Comparison of ENCODE assay signal across 19 cellular contexts in genomic region chr9:110604101-110604710, GRCh38. TPM values are rescaled to one million over a fixed set of nuclear protein-coding genes. Genes with fewer than 3 reads are reported as not detected.
DNase-seq lines count a peak whose midpoint lies in the region; FAIRE-seq and TF ChIP-seq lines count a peak whose summit lies in the region.
"Had no signal": no experiment of that assay in that cellular context is flagged by ENCODE, and none has a peak within 500 bp of the region (broad histone marks: within the 10 kb centered on the region; RNA-seq: fewer than 3 reads in every experiment).

No MANE protein-coding gene starts in this region.

- H2AK5ac ChIP-seq in H9 (ENCODE audit: insufficient read length, low read length) = no peak overlapping the region
- no peak overlapping the region for H2AK5ac ChIP-seq in trophoblast cell (ENCODE audit: low read length)

- H3K79me1 ChIP-seq in H9 (ENCODE audit: insufficient read depth, low read depth, low read length, poor library complexity, severe bottlenecking) (no peaks in the 10 kb centered on the region), trophoblast cell (ENCODE audit: low read length) (no peaks in the 10 kb centered on the region)

- H3K4me1 ChIP-seq in H9 (ENCODE audit: insufficient read depth, low read length) = peaks cover 6% of the 10 kb centered on the region
- peaks cover 6% of the 10 kb centered on the region for H3K4me1 ChIP-seq in OCI-LY3 (ENCODE audit: low read length)
- H3K4me1 ChIP-seq in trophoblast cell (ENCODE audit: control insufficient read depth in 1 of 2, insufficient read depth in 2 of 2, low read length in 2 of 2) = peaks cover 7 to 11% of the 10 kb centered on the region in 2 experiments
- H3K4me1 ChIP-seq: prostate gland had no signal

- H2BK5ac ChIP-seq in H9 (ENCODE audit: insufficient read length, low read length) (no peak overlapping the region), trophoblast cell (ENCODE audit: low read depth, low read length, poor library complexity) (no peak overlapping the region)

- H4K8ac ChIP-seq in H9 (replicated peaks; ENCODE audit: insufficient read length, low read depth, low read length) (no peak overlapping the region), trophoblast cell (ENCODE audit: low read depth, low read length) (no peak overlapping the region)

- H2AFZ ChIP-seq in H9 (ENCODE audit: low read length) (no peak overlapping the region), OCI-LY3 (ENCODE audit: low read depth, low read length) (peak overlapping the region; percentile 69), trophoblast cell (ENCODE audit: insufficient read depth, low read length, poor library complexity) (no peak overlapping the region)

- H3K27me3 Mint-ChIP-seq in H9 (ENCODE audit: low read depth) = no peaks in the 10 kb centered on the region
- H3K27me3 Mint-ChIP-seq in dendritic cell treated with granulocyte-macrophage colony-stimulating factor and Interleukin-4, amounts not matched to agents 40 ng/mL and 50 ng/mL, for 4 days = peaks cover 4% of the 10 kb centered on the region
- H3K27me3 Mint-ChIP-seq: central memory CD8-positive, alpha-beta T cell had no signal

- intact Hi-C loops in dendritic cell treated with granulocyte-macrophage colony-stimulating factor and Interleukin-4, amounts not matched to agents 40 ng/mL and 50 ng/mL, for 4 days (cut with micrococcal nuclease) = no loop called here

- H3K9me3 ChIP-seq in H9 (ENCODE audit: control insufficient read depth, low read depth, low read length) = no peaks in the 10 kb centered on the region
- no peaks in the 10 kb centered on the region for H3K9me3 ChIP-seq in OCI-LY3 (ENCODE audit: insufficient read depth, low read length)
- H3K9me3 ChIP-seq in trophoblast cell (ENCODE audit: insufficient read depth, low read depth, low read length) = no peaks in the 10 kb centered on the region
- H3K9me3 ChIP-seq: prostate gland had no signal

- no peak overlapping the region for H4K12ac ChIP-seq in trophoblast cell (ENCODE audit: low read depth, low read length)

- H2BK15ac ChIP-seq in H9 (ENCODE audit: low read depth, low read length) = no peak overlapping the region

- H3K79me2 ChIP-seq in H9 (ENCODE audit: insufficient read depth, low read length) = no peaks in the 10 kb centered on the region
- no peaks in the 10 kb centered on the region for H3K79me2 ChIP-seq in OCI-LY3 (ENCODE audit: low read length)
- no peaks in the 10 kb centered on the region for H3K79me2 ChIP-seq in trophoblast cell (ENCODE audit: control insufficient read depth, insufficient read depth, low read length, poor library complexity)

- H4K20me1 ChIP-seq in H9 (ENCODE audit: control insufficient read depth, insufficient read depth, insufficient read length) (no peaks in the 10 kb centered on the region), OCI-LY3 (ENCODE audit: insufficient read depth, low read length) (no peaks in the 10 kb centered on the region)

- no peak overlapping the region for H3K4me3 ChIP-seq in OCI-LY3 (ENCODE audit: low read length)
- no peak overlapping the region for H3K4me3 ChIP-seq in trophoblast cell (ENCODE audit: low read depth, low read length)
- H3K4me3 ChIP-seq: prostate gland had no signal

- H3K9me3 Mint-ChIP-seq in H9 = no peaks in the 10 kb centered on the region
- no peaks in the 10 kb centered on the region for H3K9me3 Mint-ChIP-seq in dendritic cell treated with granulocyte-macrophage colony-stimulating factor and Interleukin-4, amounts not matched to agents 40 ng/mL and 50 ng/mL, for 4 days
- H3K9me3 Mint-ChIP-seq: CD4-positive, alpha-beta T cell; T-cell had no signal

- H3K18ac ChIP-seq in H9 (ENCODE audit: insufficient read length, low read depth, low read length) = no peak overlapping the region
- no peak overlapping the region for H3K18ac ChIP-seq in trophoblast cell (ENCODE audit: low read length)

- H3K36me3 Mint-ChIP-seq in H9 (ENCODE audit: insufficient read depth in 1 of 3, low read depth in 3 of 3) = no peaks in the 10 kb centered on the region; a peak in 1 of 7 replicates
- H3K36me3 Mint-ChIP-seq in dendritic cell treated with granulocyte-macrophage colony-stimulating factor and Interleukin-4, amounts not matched to agents 40 ng/mL and 50 ng/mL, for 4 days (ENCODE audit: low read depth) = no peaks in the 10 kb centered on the region
- H3K36me3 Mint-ChIP-seq: stimulated activated effector memory CD8-positive, alpha-beta T cell treated with anti-CD3 and anti-CD28 coated beads, Interleukin-12 subunit alpha, Interleukin-12 subunit beta, amount 100 ng/mL, for 72 hours; T-cell had no signal

- H3K9ac ChIP-seq in H9 (ENCODE audit: extremely low read depth, insufficient read length, low read length) (no peak overlapping the region), OCI-LY3 (ENCODE audit: low read length) (no peak overlapping the region), trophoblast cell (ENCODE audit: low read length) (no peak overlapping the region)

- WGBS in H9 (ENCODE audit: extremely low coverage, insufficient read length, low lambda C conversion rate) = no CpG with 5 or more reads among the region's 6 CpGs
- WGBS in trophoblast cell (ENCODE audit: extremely low coverage, insufficient coverage, insufficient read length) = no CpG with 5 or more reads among the region's 6 CpGs

- DNase-seq in H9 (no peak), trophoblast cell (peak in 1 of 2 donors; percentile 46), EL (no peak), DMS114 treated with DMSO at 0.1 percent for 48 hours (lab: John Stamatoyannopoulos, UW; ENCODE audit: unreplicated experiment) (no peak), D721Med (ENCODE audit: insufficient read length, low spot score) (no peak), HUDEP-2 (lab: John Stamatoyannopoulos, UW; ENCODE audit: unreplicated experiment in 76 of 76) (no peak)
- DNase-seq: activated CD4-positive, CD25-positive, alpha-beta regulatory T cell; activated effector memory CD4-positive, alpha-beta T cell treated with Interleukin-2 at 50 U/mL for 16 hours; CD4-positive, alpha-beta T cell; foreskin melanocyte; NCI-H2029 treated with DMSO at 0.1 percent for 48 hours; RPMI8226; T-cell had no signal

- no peak overlapping the region for H3K4ac ChIP-seq in H9 (ENCODE audit: low read depth, low read length)
- H3K4ac ChIP-seq in trophoblast cell (ENCODE audit: low read depth, low read length) = no peak overlapping the region

- no peak overlapping the region for H4K5ac ChIP-seq in H9 (ENCODE audit: insufficient read length, low read depth, low read length)

- H3T11ph ChIP-seq in H9 (ENCODE audit: low read length) = no peak overlapping the region

- H3K36me3 ChIP-seq in OCI-LY3 (replicated peaks; ENCODE audit: low read depth, low read length) (no peaks in the 10 kb centered on the region), trophoblast cell (ENCODE audit: control insufficient read depth in 1 of 2, insufficient read depth in 2 of 2, low read length in 2 of 2) (no peaks in the 10 kb centered on the region)
- H3K36me3 ChIP-seq: prostate gland had no signal

- no peak for FAIRE-seq in D721Med (lab: Jason Lieb, UNC)
- FAIRE-seq: endometrium had no signal

- no peak overlapping the region for H3K4me3 Mint-ChIP-seq in H9
- H3K4me3 Mint-ChIP-seq in dendritic cell treated with granulocyte-macrophage colony-stimulating factor and Interleukin-4, amounts not matched to agents 40 ng/mL and 50 ng/mL, for 4 days = peak overlapping the region; percentile 50
- H3K4me3 Mint-ChIP-seq: CD4-positive, alpha-beta T cell; central memory CD8-positive, alpha-beta T cell; stimulated activated effector memory CD8-positive, alpha-beta T cell treated with anti-CD3 and anti-CD28 coated beads, Interleukin-12 subunit alpha, Interleukin-12 subunit beta, amount 100 ng/mL, for 72 hours; T-cell had no signal

- no peak overlapping the region for H2BK20ac ChIP-seq in H9 (ENCODE audit: low read depth, low read length, poor library complexity, severe bottlenecking)

- H3K4me1 Mint-ChIP-seq in H9 = peaks cover 19 to 24% of the 10 kb centered on the region in 2 experiments
- H3K4me1 Mint-ChIP-seq in dendritic cell treated with granulocyte-macrophage colony-stimulating factor and Interleukin-4, amounts not matched to agents 40 ng/mL and 50 ng/mL, for 4 days (ENCODE audit: low read depth) = peaks cover 17% of the 10 kb centered on the region
- H3K4me1 Mint-ChIP-seq: central memory CD8-positive, alpha-beta T cell; stimulated activated effector memory CD8-positive, alpha-beta T cell treated with anti-CD3 and anti-CD28 coated beads, Interleukin-12 subunit alpha, Interleukin-12 subunit beta, amount 100 ng/mL, for 72 hours; T-cell had no signal

- H4K91ac ChIP-seq in H9 (ENCODE audit: insufficient read length, low read depth, low read length) (no peak overlapping the region), trophoblast cell (ENCODE audit: low read depth, low read length) (no peak overlapping the region)

- H3K27ac Mint-ChIP-seq in H9 = peak overlapping the region in 2 of 3 experiments; percentile 59 to 87; a peak in 2 of 7 replicates
- peak overlapping the region; percentile 84 for H3K27ac Mint-ChIP-seq in dendritic cell treated with granulocyte-macrophage colony-stimulating factor and Interleukin-4, amounts not matched to agents 40 ng/mL and 50 ng/mL, for 4 days
- H3K27ac Mint-ChIP-seq: CD4-positive, alpha-beta T cell; stimulated activated effector memory CD8-positive, alpha-beta T cell treated with anti-CD3 and anti-CD28 coated beads, Interleukin-12 subunit alpha, Interleukin-12 subunit beta, amount 100 ng/mL, for 72 hours; T-cell had no signal

- H2BK12ac ChIP-seq in H9 (ENCODE audit: insufficient read length, low read depth, low read length) = no peak overlapping the region
- no peak overlapping the region for H2BK12ac ChIP-seq in trophoblast cell (ENCODE audit: low read length)

- H3K27ac ChIP-seq in H9 (ENCODE audit: insufficient read length, low read depth, low read length) (no peak overlapping the region), OCI-LY3 (ENCODE audit: low read length) (no peak overlapping the region), trophoblast cell (ENCODE audit: low read depth, low read length) (no peak overlapping the region)
- H3K27ac ChIP-seq: prostate gland had no signal

- H3K27me3 ChIP-seq in H9 (ENCODE audit: insufficient read depth, low read length) (no peaks in the 10 kb centered on the region), OCI-LY3 (ENCODE audit: low read depth, low read length) (no peaks in the 10 kb centered on the region), trophoblast cell (ENCODE audit: insufficient read depth, low read length) (no peaks in the 10 kb centered on the region)

- H3K14ac ChIP-seq in H9 (ENCODE audit: insufficient read depth, low read length) = no peak overlapping the region
- H3K14ac ChIP-seq in trophoblast cell (ENCODE audit: low read length) = no peak overlapping the region

- H2BK120ac ChIP-seq in H9 (ENCODE audit: low read depth, low read length, poor library complexity, severe bottlenecking) (no peak overlapping the region), trophoblast cell (ENCODE audit: insufficient read depth, low read length, poor library complexity) (peak overlapping the region; percentile 27)

- H3K23me2 ChIP-seq in H9 (ENCODE audit: insufficient read length, low read depth, low read length, poor library complexity, severe bottlenecking) = no peaks in the 10 kb centered on the region

- no peak overlapping the region for H3K56ac ChIP-seq in H9 (ENCODE audit: insufficient read length, low read depth, low read length)

- H3K23ac ChIP-seq in H9 (ENCODE audit: insufficient read length, low read depth, low read length) (no peak overlapping the region), trophoblast cell (ENCODE audit: low read length) (no peak overlapping the region)

- TF ChIP-seq CTCF in H9 (conservative IDR thresholded peaks at IDR 0.05) = no peak
- no peak for TF ChIP-seq CTCF in OCI-LY3 (IDR thresholded peaks at IDR 0.05; ENCODE audit: low read depth, low read length)
- no peak for TF ChIP-seq CTCF in D721Med (IDR thresholded peaks at IDR 0.05; ENCODE audit: insufficient read depth, missing control alignments)

- H3K4me2 ChIP-seq in H9 (ENCODE audit: insufficient read depth, insufficient read length, low read length) (no peak overlapping the region), OCI-LY3 (ENCODE audit: low read length) (peak overlapping the region; percentile 34), trophoblast cell (ENCODE audit: low read length) (no peak overlapping the region)

RNA-seq across cellular contexts. Expression of gene SVEP1, which starts 24.7 kb away (rescaled TPM):
- 0.17 and 0.24 TPM in 2 replicates for total RNA-seq in H9 (2021)
- polyA plus RNA-seq in trophoblast cell (2013) = 6.2 and 6.4 TPM in 2 replicates
- total RNA-seq: CD4-positive, alpha-beta T cell had no signal
